ENCODE assay signal across 10 cellular contexts in genomic region chr11:59445624-59446023, GRCh38. TPM values are rescaled to one million over a fixed set of nuclear protein-coding genes. Genes with fewer than 3 reads are reported as not detected.
"Had no signal": no experiment of that assay in that cellular context is flagged by ENCODE, and none has a peak within 500 bp of the region (broad histone marks: within the 10 kb centered on the region; RNA-seq: fewer than 3 reads in every experiment).

No MANE protein-coding gene starts in this region.

RNA-seq across cellular contexts. Expression of gene OR5A1, which starts 9.4 kb away (rescaled TPM):
- total RNA-seq: OCI-LY7, PC-3, PC-9, Peyer's patch, Right ventricle myocardium inferior, Right ventricle myocardium superior, RPMI7951, SJCRH30, SJSA1, SK-MEL-5 had no signal

RNA-seq across cellular contexts. Expression of gene OR4D6, which starts 11.1 kb away (rescaled TPM):
- total RNA-seq: OCI-LY7, PC-3, PC-9, Peyer's patch, Right ventricle myocardium inferior, Right ventricle myocardium superior, RPMI7951, SJCRH30, SJSA1, SK-MEL-5 had no signal

RNA-seq across cellular contexts. Expression of gene OR5A2, which starts 19.4 kb away (rescaled TPM):
- total RNA-seq: OCI-LY7, PC-3, PC-9, Peyer's patch, Right ventricle myocardium inferior, Right ventricle myocardium superior, RPMI7951, SJCRH30, SJSA1, SK-MEL-5 had no signal

RNA-seq across cellular contexts. Expression of gene OR4D10, which starts 27.5 kb away (rescaled TPM):
- total RNA-seq: OCI-LY7, PC-3, PC-9, Peyer's patch, Right ventricle myocardium inferior, Right ventricle myocardium superior, RPMI7951, SJCRH30, SJSA1, SK-MEL-5 had no signal

RNA-seq across cellular contexts. Expression of gene OR4D11, which starts 57.8 kb away (rescaled TPM):
- total RNA-seq: OCI-LY7, PC-3, PC-9, Peyer's patch, Right ventricle myocardium inferior, Right ventricle myocardium superior, RPMI7951, SJCRH30, SJSA1, SK-MEL-5 had no signal
